In the genomic region with DNA sequence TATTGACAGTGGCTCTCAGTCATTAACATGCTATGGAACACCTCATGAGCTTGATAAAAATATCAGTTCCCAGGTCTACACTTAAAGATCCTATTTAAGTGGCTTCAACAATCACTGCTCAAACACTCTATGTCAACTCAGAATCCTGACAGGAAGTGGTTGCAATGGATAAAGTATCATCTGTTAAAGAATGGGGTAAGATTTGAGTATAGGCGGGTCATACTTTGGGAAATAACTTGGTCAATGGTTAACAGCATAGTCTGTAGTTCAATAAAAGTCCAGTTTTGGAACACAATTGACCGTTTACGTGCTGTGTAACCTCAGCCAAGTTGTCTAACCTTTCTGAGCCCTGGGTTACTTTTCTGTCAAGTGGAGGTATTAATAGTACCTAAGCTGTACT, we compare ENCODE assay signal across 7 cellular contexts. TPM values are rescaled to one million over a fixed set of nuclear protein-coding genes. Genes with fewer than 3 reads are reported as not detected.
"Had no signal": no experiment of that assay in that cellular context is flagged by ENCODE, and none has a peak within 500 bp of the region (broad histone marks: within the 10 kb centered on the region; RNA-seq: fewer than 3 reads in every experiment).

No MANE protein-coding gene starts in this region.

RNA-seq across cellular contexts. Expression of gene CCL3, which starts 2.5 kb away (rescaled TPM):
- total RNA-seq: M059J, PC-9, Right ventricle myocardium inferior, SJCRH30 had no signal
- polyA plus RNA-seq: K562 had no signal

RNA-seq across cellular contexts. Expression of gene CCL4, which starts 16.1 kb away (rescaled TPM):
- total RNA-seq: PC-9, RPMI7951, SJCRH30 had no signal
- polyA plus RNA-seq: K562 had no signal

RNA-seq across cellular contexts. Expression of gene CCL18, which starts 23.4 kb away (rescaled TPM):
- total RNA-seq: K562, M059J, PC-9, RPMI7951, SJCRH30 had no signal
- polyA plus RNA-seq: IgD-negative memory B cell, K562 had no signal
